Comparison of ENCODE assay signal across 10 cellular contexts in genomic region chr15:27089676-27090075, GRCh38.
"Had no signal": no experiment of that assay in that cellular context is flagged by ENCODE, and none has a peak within 500 bp of the region (broad histone marks: within the 10 kb centered on the region; RNA-seq: fewer than 3 reads in every experiment).

No MANE protein-coding gene starts in this region.

- H3K4me2 ChIP-seq: KMS-11 had no signal

- H3K4me3 ChIP-seq: GM23248 had no signal

- H3K27ac Mint-ChIP-seq: H9 had no signal

- FAIRE-seq: H54 had no signal

- H2AFZ ChIP-seq: GM23248 had no signal

- H3K4me3 Mint-ChIP-seq: H9 had no signal

- DNase-seq: GM23248, GOT3, H9, HCEC 1CT, IMR-90, Karpas-422, KBM-7 had no signal

- H3K27ac ChIP-seq: GM23248, HL-60, KMS-11 had no signal

- H3K9ac ChIP-seq: GM23248, KMS-11 had no signal
